Comparison of ENCODE assay signal across 1 cellular context in genomic region chr4:137541866-137542648, GRCh38.
TF ChIP-seq lines count a peak whose summit lies in the region.

No MANE protein-coding gene starts in this region.

TF ChIP-seq in HepG2, 621 proteins besides CTCF, POLR2A, EP300 and RAD21 (continued from another document):
- TF ChIP-seq TIGD3 (CRISPR knock-in tag; IDR thresholded peaks at IDR 0.05; ENCODE audit: borderline replicate concordance) (no peak), RNF219 (CRISPR knock-in tag; IDR thresholded peaks at IDR 0.05) (no peak), SALL2 (CRISPR knock-in tag; IDR thresholded peaks at IDR 0.05) (no peak), ZNF33B (CRISPR knock-in tag; IDR thresholded peaks at IDR 0.05) (no peak), BCLAF1 (IDR thresholded peaks at IDR 0.05) (no peak), REXO4 (CRISPR knock-in tag; IDR thresholded peaks at IDR 0.05; ENCODE audit: borderline replicate concordance) (no peak), AFF4 (CRISPR knock-in tag; IDR thresholded peaks at IDR 0.05) (no peak)
